10 cellular contexts compared by ENCODE assay signal in the genomic region with DNA sequence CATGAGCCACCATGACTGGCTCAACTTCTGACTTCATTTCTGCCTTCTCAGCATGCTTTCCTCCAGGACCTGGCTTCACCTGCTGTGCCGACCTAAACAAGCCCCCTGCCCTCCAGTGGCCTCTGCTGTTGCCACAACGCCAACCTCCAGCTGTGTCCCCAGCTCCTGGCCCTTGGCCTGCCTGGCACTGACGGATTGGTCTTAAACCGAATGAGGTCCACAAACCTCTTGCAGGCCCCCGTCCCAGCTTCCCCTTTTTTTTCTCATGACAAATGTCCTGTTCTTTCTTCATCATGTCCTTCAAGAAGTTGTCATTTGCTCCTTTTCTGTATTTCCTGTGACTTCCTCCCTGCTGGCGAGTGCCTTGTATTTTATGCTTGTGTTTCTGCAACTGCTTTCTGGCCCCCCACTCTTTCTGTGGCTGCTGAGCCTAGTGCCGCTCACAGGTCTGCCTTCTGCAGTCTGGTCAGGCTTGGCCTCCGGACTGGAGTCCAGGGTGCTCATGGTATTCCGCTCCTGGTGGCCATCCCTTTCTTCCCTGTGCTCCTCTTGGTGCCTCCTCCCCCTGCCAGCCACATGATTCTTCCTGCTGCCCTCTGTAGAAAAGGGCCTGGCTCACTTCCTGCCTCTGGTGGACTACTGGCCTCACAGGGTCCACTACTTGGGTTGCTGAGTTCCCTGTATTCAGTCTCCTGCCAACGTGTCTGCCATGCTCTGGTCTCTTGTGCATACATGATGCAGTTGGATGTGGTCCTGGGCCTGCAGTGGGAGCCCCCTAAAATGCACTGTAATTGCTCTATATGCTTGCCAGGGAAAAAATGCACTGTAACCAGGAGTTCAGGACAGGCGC. TPM values are rescaled to one million over a fixed set of nuclear protein-coding genes. Genes with fewer than 3 reads are reported as not detected.
DNase-seq lines count a peak whose midpoint lies in the region; ATAC-seq, FAIRE-seq and TF ChIP-seq lines count a peak whose summit lies in the region.
"Had no signal": no experiment of that assay in that cellular context is flagged by ENCODE, and none has a peak within 500 bp of the region (broad histone marks: within the 10 kb centered on the region; RNA-seq: fewer than 3 reads in every experiment).

No MANE protein-coding gene starts in this region.

- H3K36me3 ChIP-seq in GM12878 (ENCODE audit: control insufficient read depth in 2 of 2, insufficient read depth in 2 of 2, low read length in 1 of 2), result peaks cover 6 to 13% of the 10 kb centered on the region in 2 experiments; a peak in 3 of 4 replicates
- peaks cover 0 to 16% of the 10 kb centered on the region in 2 donors for H3K36me3 ChIP-seq in lung (ENCODE audit: control insufficient read depth in 2 of 2, insufficient read depth in 2 of 2, low read length in 2 of 2)
- H3K36me3 ChIP-seq in vagina, result no peaks in the 10 kb centered on the region

- TF ChIP-seq POLR2A in GM12878 (IDR thresholded peaks at IDR 0.05; ENCODE audit: low read depth, low read length) (peak; percentile 50; the same call in 1 of the 2 replicates), vagina (IDR thresholded peaks at IDR 0.05) (no peak)

- H2AFZ ChIP-seq in GM12878 (ENCODE audit: control insufficient read depth, low read depth, low read length), result no peak overlapping the region

- H4K20me1 ChIP-seq in GM12878 (ENCODE audit: control insufficient read depth, insufficient read depth), result peaks cover 9% of the 10 kb centered on the region

- H3K4me1 Mint-ChIP-seq in activated naive CD4-positive, alpha-beta T cell treated with anti-CD3 and anti-CD28 coated beads, Interleukin-2, amount 10 ng/mL, durations not matched to agents 7 days and 5 days, result peaks cover 65% of the 10 kb centered on the region

- peak overlapping the region; percentile 91 for H3K4me3 Mint-ChIP-seq in activated naive CD4-positive, alpha-beta T cell treated with anti-CD3 and anti-CD28 coated beads, Interleukin-2, amount 10 ng/mL, durations not matched to agents 7 days and 5 days

- H3K27me3 ChIP-seq in GM12878 (replicated peaks in 1 of 2; ENCODE audit: control insufficient read depth in 2 of 2, insufficient read depth in 2 of 2, low read length in 1 of 2) (no peaks in the 10 kb centered on the region), lung (ENCODE audit: control insufficient read depth, insufficient read depth) (no peaks in the 10 kb centered on the region), vagina (no peaks in the 10 kb centered on the region)
- H3K27me3 ChIP-seq: SJSA1 had no signal

- H3K4me1 ChIP-seq in GM12878 (ENCODE audit: control insufficient read depth, insufficient read depth, low read length) (peaks cover 22% of the 10 kb centered on the region), lung (ENCODE audit: control insufficient read depth in 2 of 2, insufficient read depth in 2 of 2, low read length in 2 of 2) (peaks cover 25 to 45% of the 10 kb centered on the region in 2 donors), vagina (peaks cover 74% of the 10 kb centered on the region)

- BruUV-seq in GM12878 (replicated peaks; lab: Mats Ljungman, UMichigan), result no TSS peak

- 58% methylated on average over 11 of the region's 11 CpGs for WGBS in GM12878 (ENCODE audit: insufficient coverage, insufficient replicate concordance, low lambda C conversion rate, missing lambda C conversion rate)
- 28 to 54% methylated on average over 11 of the region's 11 CpGs for WGBS in lung, 2 donors

- FAIRE-seq in GM12878 (lab: Jason Lieb, UNC), result no peak

- in situ Hi-C loops in GM12878 (cut with MboI), result no loop called here

- no peak for ATAC-seq in GM12878
- ATAC-seq in lung (ENCODE audit: insufficient read depth, low FRiP score), result no peak
- no peak for ATAC-seq in GM19035 (IDR thresholded peaks at IDR 0.05; ENCODE audit: unreplicated experiment)

- RAD21 ChIA-PET in GM12878 (lab: Charles Lee; ENCODE audit: unreplicated experiment), result no interaction called here

- peaks cover 19% of the 10 kb centered on the region for H3K36me3 Mint-ChIP-seq in activated naive CD4-positive, alpha-beta T cell treated with anti-CD3 and anti-CD28 coated beads, Interleukin-2, amount 10 ng/mL, durations not matched to agents 7 days and 5 days

- TF ChIP-seq EP300 in GM12878 (IDR thresholded peaks at IDR 0.05; ENCODE audit: borderline replicate concordance in 1 of 2, control insufficient read depth in 1 of 2, low read depth in 2 of 2, low read length in 2 of 2), result no peak

- H3K9ac ChIP-seq in GM12878 (ENCODE audit: control insufficient read depth, insufficient read depth, low read length), result peak overlapping the region; percentile 93; the same call in 1 of the 2 replicates

- intact Hi-C loops in GM12878 (cut with micrococcal nuclease; ENCODE audit: unreplicated experiment) (no loop called here), vagina (cut with DNase I) (loop anchor here (10.0 kb wide), 2 partner anchors 262 to 362 kb away; partner anchors contain the start of genes ECI1 and TRAF7)

- H3K9me3 ChIP-seq in GM12878 (replicated peaks; ENCODE audit: control insufficient read depth, insufficient read depth, low read length) (no peaks in the 10 kb centered on the region), lung (ENCODE audit: control insufficient read depth in 2 of 2, insufficient read depth in 1 of 2, low read length in 1 of 2) (no peaks in the 10 kb centered on the region), vagina (no peaks in the 10 kb centered on the region)
- H3K9me3 ChIP-seq: SJSA1 had no signal

- TF ChIP-seq CTCF in GM12878 (IDR thresholded peaks at IDR 0.05 in 2 of 3, conservative IDR thresholded peaks at IDR 0.05 in 1 of 3; ENCODE audit: control insufficient read depth in 2 of 3, extremely low read depth in 1 of 3, insufficient read depth in 1 of 3, low read depth in 3 of 3, low read length in 3 of 3), result no peak
- TF ChIP-seq CTCF in lung (IDR thresholded peaks at IDR 0.05; ENCODE audit: control extremely low read depth, extremely low read depth), result no peak
- no peak for TF ChIP-seq CTCF in vagina (IDR thresholded peaks at IDR 0.05)

- peak overlapping the region; percentile 80 for H3K4me2 ChIP-seq in GM12878 (ENCODE audit: control insufficient read depth, insufficient read depth)

- no peak for TF ChIP-seq RAD21 in GM12878 (IDR thresholded peaks at IDR 0.05; ENCODE audit: insufficient read depth, low read depth, low read length)

- H3K9me3 Mint-ChIP-seq in activated naive CD4-positive, alpha-beta T cell treated with anti-CD3 and anti-CD28 coated beads, Interleukin-2, amount 10 ng/mL, durations not matched to agents 7 days and 5 days, result no peaks in the 10 kb centered on the region

- H3K27ac ChIP-seq in GM12878 (ENCODE audit: control insufficient read depth, insufficient read depth) (0 out of 2 replicates have a peak overlapping the region, but pooled peaks have one; percentile 11), lung (ENCODE audit: low read depth in 1 of 2, low read length in 1 of 2) (peak overlapping the region in 1 of 2 donors; percentile 96), vagina (peak overlapping the region; percentile 99)
- H3K27ac ChIP-seq: SJSA1 had no signal

- no peak for DNase-seq in activated naive CD4-positive, alpha-beta T cell treated with anti-CD3 and anti-CD28 coated beads, Interleukin-2, amount 10 ng/mL, durations not matched to agents 7 days and 5 days
- DNase-seq in activated naive CD4-positive, alpha-beta T cell treated with anti-CD3 and anti-CD28 coated beads, Interleukin-2, amount 50 U/mL, for 16 hours, result no peak
- DNase-seq in GM12878 (ENCODE audit: low read depth, low spot score), result no peak
- peak; percentile 49 for DNase-seq in lung (ENCODE audit: low spot score)
- DNase-seq in vagina (ENCODE audit: extremely low spot score in 2 of 2), result no peak
- no peak for DNase-seq in NCI-H1436 (lab: John Stamatoyannopoulos, UW)
- no peak for DNase-seq in NCI-H1930 (lab: John Stamatoyannopoulos, UW)

- H3K4me3 ChIP-seq in GM12878, result peak overlapping the region; percentile 39; the same call in 1 of the 2 replicates
- H3K4me3 ChIP-seq in lung, result no peak overlapping the region
- H3K4me3 ChIP-seq in vagina, result peak overlapping the region; percentile 98 to 100
- H3K4me3 ChIP-seq: SJSA1 had no signal

- CTCF ChIA-PET in activated naive CD4-positive, alpha-beta T cell treated with anti-CD3 and anti-CD28 coated beads, Interleukin-2, amount 10 ng/mL, durations not matched to agents 7 days and 5 days (lab: Charles Lee), result no interaction called here
- CTCF ChIA-PET in GM12878 (lab: Yijun Ruan, JAX), result interaction anchor here (0.6 to 1.6 kb wide), 3 partner anchors 10 to 87 kb away, joined by 3 to 7 read pairs (median 4); partner anchors contain the start of gene CCNF

- H3K79me2 ChIP-seq in GM12878 (ENCODE audit: control insufficient read depth, insufficient read depth, low read length), result peaks cover 64% of the 10 kb centered on the region

- H3K27me3 Mint-ChIP-seq in activated naive CD4-positive, alpha-beta T cell treated with anti-CD3 and anti-CD28 coated beads, Interleukin-2, amount 10 ng/mL, durations not matched to agents 7 days and 5 days, result peaks cover 10% of the 10 kb centered on the region

- SMC1A ChIA-PET in GM12878 (lab: Charles Lee; ENCODE audit: uncharacterized antibody, unreplicated experiment), result no interaction called here

- peak overlapping the region; percentile 84 for H3K27ac Mint-ChIP-seq in activated naive CD4-positive, alpha-beta T cell treated with anti-CD3 and anti-CD28 coated beads, Interleukin-2, amount 10 ng/mL, durations not matched to agents 7 days and 5 days

- POLR2A ChIA-PET in GM12878 (lab: Charles Lee), result interaction anchor here (1.8 to 2.4 kb wide), 2 partner anchors 10 to 16 kb away, joined by 4 to 8 read pairs; no protein-coding TSS in a partner anchor

RNA-seq across cellular contexts. Expression of gene ATP6V0C, which starts 2.9 kb away (rescaled TPM):
- total RNA-seq in GM12878 (2013; cell fraction: nucleolus; rRNA removed), result 23.2 and 35.0 TPM in 2 replicates
- total RNA-seq in GM12878 (2014; rRNA removed) (14.0 and 19.1 TPM in 2 replicates), GM12878 (2014; rRNA removed; fragmentation: Illumina TruSeq; extraction: Trizol) (8.2 and 10.4 TPM in 2 replicates), GM12878 (2021) (127 and 135 TPM in 2 replicates), lung (100 to 1,000 TPM in 1 of 2 donors, 10 to 100 TPM in 1; 39.0 to 297 TPM), vagina (133 TPM)
- polyA plus RNA-seq in GM12878 (2011; ENCODE audit: low read depth), result 42.6 TPM
- polyA plus RNA-seq in GM12878 (2011; rRNA removed) (1.5 and 5.9 TPM in 2 replicates), GM12878 (2014; fragmentation: Illumina TruSeq; extraction: Trizol) (8.7 and 17.6 TPM in 2 replicates), GM12878 (2014; fragmentation: Nextera tagmentation; extraction: Ambion mirVana) (10 to 100 TPM in 1 of 2 experiments, 1 to 10 TPM in 1; 2.4 to 16.5 TPM), GM12878 (2014; rRNA removed) (32.2 and 53.4 TPM in 2 replicates), GM12878 (2016; fragmentation: Nextera tagmentation; extraction: Ambion mirVana) (100 to 1,000 TPM; 107 to 115 TPM), lung (100 to 1,000 TPM; 203 to 410 TPM)
- polyA plus RNA-seq in GM12878 (2011; cell fraction: cytosol; rRNA removed), result 17.1 and 29.2 TPM in 2 replicates
- polyA plus RNA-seq in GM12878 (2011; cell fraction: nucleus; rRNA removed), result 23.8 and 36.7 TPM in 2 replicates
- 148 and 155 TPM in 2 replicates for polyA plus RNA-seq in GM12878 (2012)
- 7.2 and 8.9 TPM in 2 replicates for polyA minus RNA-seq in GM12878 (2011; rRNA and poly(A)+ RNA removed)
- polyA minus RNA-seq in GM12878 (2011; cell fraction: cytosol; rRNA and poly(A)+ RNA removed), result 44.1 and 66.7 TPM in 2 replicates
- polyA minus RNA-seq in GM12878 (2011; cell fraction: nucleus; rRNA and poly(A)+ RNA removed), result 8.8 and 18.3 TPM in 2 replicates

RNA-seq across cellular contexts. Expression of gene AMDHD2, which starts 3.6 kb away (rescaled TPM):
- total RNA-seq in GM12878 (2013; cell fraction: nucleolus; rRNA removed), result 69.9 and 87.2 TPM in 2 replicates
- 26.3 and 32.2 TPM in 2 replicates for total RNA-seq in GM12878 (2014; rRNA removed)
- total RNA-seq in GM12878 (2014; rRNA removed; fragmentation: Illumina TruSeq; extraction: Trizol), result 8.0 and 8.9 TPM in 2 replicates
- total RNA-seq in GM12878 (2021), result 35.1 and 41.8 TPM in 2 replicates
- polyA plus RNA-seq in GM12878 (2011; ENCODE audit: low read depth), result 4.6 TPM
- polyA plus RNA-seq in GM12878 (2011; rRNA removed), result 3.0 and 5.2 TPM in 2 replicates
- polyA plus RNA-seq in GM12878 (2011; cell fraction: cytosol; rRNA removed), result 8.4 and 14.9 TPM in 2 replicates
- 92.7 and 133 TPM in 2 replicates for polyA plus RNA-seq in GM12878 (2011; cell fraction: nucleus; rRNA removed)
- 17.9 and 19.9 TPM in 2 replicates for polyA plus RNA-seq in GM12878 (2012)
- polyA plus RNA-seq in GM12878 (2014; fragmentation: Illumina TruSeq; extraction: Trizol), result 0.76 and 3.9 TPM in 2 replicates
- under 1 TPM in 1 of 2 experiments, not detected in 1; 0.60 TPM for polyA plus RNA-seq in GM12878 (2014; fragmentation: Nextera tagmentation; extraction: Ambion mirVana)
- polyA plus RNA-seq in GM12878 (2014; rRNA removed), result 35.6 and 38.4 TPM in 2 replicates
- polyA plus RNA-seq in GM12878 (2016; fragmentation: Nextera tagmentation; extraction: Ambion mirVana), result 10 to 100 TPM; 24.3 to 29.4 TPM
- 3.6 and 13.4 TPM in 2 replicates for polyA minus RNA-seq in GM12878 (2011; rRNA and poly(A)+ RNA removed)
- polyA minus RNA-seq in GM12878 (2011; cell fraction: cytosol; rRNA and poly(A)+ RNA removed), result 4.2 and 7.5 TPM in 2 replicates
- polyA minus RNA-seq in GM12878 (2011; cell fraction: nucleus; rRNA and poly(A)+ RNA removed), result 27.3 and 47.7 TPM in 2 replicates
- total RNA-seq in lung, result 10 to 100 TPM; 27.2 to 59.7 TPM
- 10 to 100 TPM; 44.0 to 60.4 TPM for polyA plus RNA-seq in lung
- 25.5 TPM for total RNA-seq in vagina

RNA-seq across cellular contexts. Expression of gene CEMP1, which starts 14.6 kb away (rescaled TPM):
- 0.98 TPM in 1 of 2 replicates, not detected in the other for total RNA-seq in GM12878 (2013; cell fraction: nucleolus; rRNA removed)
- total RNA-seq in GM12878 (2014; rRNA removed) (not detected in 2 replicates), GM12878 (2014; rRNA removed; fragmentation: Illumina TruSeq; extraction: Trizol) (not detected in 2 replicates), GM12878 (2021) (0.15 TPM in 1 of 2 replicates, not detected in the other), lung (1 to 10 TPM in 1 of 2 donors, under 1 TPM in 1; 0.65 to 2.1 TPM), vagina (not detected)
- polyA plus RNA-seq in GM12878 (2011; ENCODE audit: low read depth), result not detected
- polyA plus RNA-seq in GM12878 (2011; rRNA removed) (0.05 TPM in 1 of 2 replicates, not detected in the other), GM12878 (2014; fragmentation: Illumina TruSeq; extraction: Trizol) (not detected in 2 replicates), GM12878 (2014; fragmentation: Nextera tagmentation; extraction: Ambion mirVana) (1 to 10 TPM in 1 of 2 experiments, not detected in 1; 1.5 TPM), GM12878 (2014; rRNA removed) (not detected in 2 replicates), GM12878 (2016; fragmentation: Nextera tagmentation; extraction: Ambion mirVana) (1 to 10 TPM; 3.9 to 8.2 TPM), lung (1 to 10 TPM; 1.1 to 1.6 TPM)
- 0.13 TPM in 1 of 2 replicates, not detected in the other for polyA plus RNA-seq in GM12878 (2011; cell fraction: cytosol; rRNA removed)
- polyA plus RNA-seq in GM12878 (2011; cell fraction: nucleus; rRNA removed), result 0.16 TPM in 1 of 2 replicates, not detected in the other
- 2.8 TPM in 1 of 2 replicates, not detected in the other for polyA plus RNA-seq in GM12878 (2012)
- polyA minus RNA-seq in GM12878 (2011; rRNA and poly(A)+ RNA removed), result 0.31 TPM in 1 of 2 replicates, not detected in the other
- not detected in 2 replicates for polyA minus RNA-seq in GM12878 (2011; cell fraction: cytosol; rRNA and poly(A)+ RNA removed)
- 0.36 and 0.96 TPM in 2 replicates for polyA minus RNA-seq in GM12878 (2011; cell fraction: nucleus; rRNA and poly(A)+ RNA removed)
- total RNA-seq: kidney epithelial cell, SJSA1 had no signal

RNA-seq across cellular contexts. Expression of gene PDPK1, which starts 21.2 kb away (rescaled TPM):
- 62.9 and 66.4 TPM in 2 replicates for total RNA-seq in GM12878 (2013; cell fraction: nucleolus; rRNA removed)
- total RNA-seq in GM12878 (2014; rRNA removed), result 18.2 and 22.7 TPM in 2 replicates
- 15.8 and 18.0 TPM in 2 replicates for total RNA-seq in GM12878 (2014; rRNA removed; fragmentation: Illumina TruSeq; extraction: Trizol)
- 35.7 and 39.0 TPM in 2 replicates for total RNA-seq in GM12878 (2021)
- polyA plus RNA-seq in GM12878 (2011; ENCODE audit: low read depth), result 11.0 TPM
- 40.1 and 41.3 TPM in 2 replicates for polyA plus RNA-seq in GM12878 (2011; rRNA removed)
- polyA plus RNA-seq in GM12878 (2011; cell fraction: cytosol; rRNA removed), result 30.9 and 33.6 TPM in 2 replicates
- polyA plus RNA-seq in GM12878 (2011; cell fraction: nucleus; rRNA removed), result 45.6 and 48.6 TPM in 2 replicates
- 15.1 and 19.1 TPM in 2 replicates for polyA plus RNA-seq in GM12878 (2012)
- polyA plus RNA-seq in GM12878 (2014; fragmentation: Illumina TruSeq; extraction: Trizol), result 31.6 and 38.5 TPM in 2 replicates
- 1 to 10 TPM; 3.9 to 5.2 TPM for polyA plus RNA-seq in GM12878 (2014; fragmentation: Nextera tagmentation; extraction: Ambion mirVana)
- 24.7 and 25.5 TPM in 2 replicates for polyA plus RNA-seq in GM12878 (2014; rRNA removed)
- polyA plus RNA-seq in GM12878 (2016; fragmentation: Nextera tagmentation; extraction: Ambion mirVana), result 10 to 100 TPM; 26.3 to 30.8 TPM
- 46.2 and 54.6 TPM in 2 replicates for polyA minus RNA-seq in GM12878 (2011; rRNA and poly(A)+ RNA removed)
- polyA minus RNA-seq in GM12878 (2011; cell fraction: cytosol; rRNA and poly(A)+ RNA removed), result 11.4 and 16.6 TPM in 2 replicates
- polyA minus RNA-seq in GM12878 (2011; cell fraction: nucleus; rRNA and poly(A)+ RNA removed), result 18.3 and 23.6 TPM in 2 replicates
- 10 to 100 TPM; 35.0 to 79.0 TPM for total RNA-seq in lung
- polyA plus RNA-seq in lung, result 10 to 100 TPM; 16.7 to 32.6 TPM
- total RNA-seq in vagina, result 29.2 TPM

RNA-seq across cellular contexts. Expression of gene TBC1D24, which starts 41.7 kb away (rescaled TPM):
- 29.8 and 34.7 TPM in 2 replicates for total RNA-seq in GM12878 (2013; cell fraction: nucleolus; rRNA removed)
- total RNA-seq in GM12878 (2014; rRNA removed), result 5.6 and 6.6 TPM in 2 replicates
- 3.3 and 3.5 TPM in 2 replicates for total RNA-seq in GM12878 (2014; rRNA removed; fragmentation: Illumina TruSeq; extraction: Trizol)
- 7.9 and 9.6 TPM in 2 replicates for total RNA-seq in GM12878 (2021)
- polyA plus RNA-seq in GM12878 (2011; ENCODE audit: low read depth), result 1.3 TPM
- 3.4 and 4.3 TPM in 2 replicates for polyA plus RNA-seq in GM12878 (2011; rRNA removed)
- 4.9 and 6.5 TPM in 2 replicates for polyA plus RNA-seq in GM12878 (2011; cell fraction: cytosol; rRNA removed)
- polyA plus RNA-seq in GM12878 (2011; cell fraction: nucleus; rRNA removed), result 18.3 and 21.2 TPM in 2 replicates
- 2.5 and 2.8 TPM in 2 replicates for polyA plus RNA-seq in GM12878 (2012)
- polyA plus RNA-seq in GM12878 (2014; fragmentation: Illumina TruSeq; extraction: Trizol), result 2.6 and 2.7 TPM in 2 replicates
- 1 to 10 TPM; 1.1 to 1.5 TPM for polyA plus RNA-seq in GM12878 (2014; fragmentation: Nextera tagmentation; extraction: Ambion mirVana)
- 5.7 and 6.9 TPM in 2 replicates for polyA plus RNA-seq in GM12878 (2014; rRNA removed)
- polyA plus RNA-seq in GM12878 (2016; fragmentation: Nextera tagmentation; extraction: Ambion mirVana), result 1 to 10 TPM; 4.6 to 5.8 TPM
- polyA minus RNA-seq in GM12878 (2011; rRNA and poly(A)+ RNA removed), result 8.9 and 13.5 TPM in 2 replicates
- polyA minus RNA-seq in GM12878 (2011; cell fraction: cytosol; rRNA and poly(A)+ RNA removed), result 4.0 and 4.5 TPM in 2 replicates
- polyA minus RNA-seq in GM12878 (2011; cell fraction: nucleus; rRNA and poly(A)+ RNA removed), result 5.4 and 9.6 TPM in 2 replicates
- total RNA-seq in lung, result 10 to 100 TPM; 29.2 to 35.7 TPM
- 10 to 100 TPM in 1 of 2 donors, 1 to 10 TPM in 1; 9.0 to 17.3 TPM for polyA plus RNA-seq in lung
- total RNA-seq in vagina, result 9.6 TPM
